ENCODE assay signal across 24 cellular contexts in genomic region chrX:311156-312129, GRCh38. TPM values are rescaled to one million over a fixed set of nuclear protein-coding genes. Genes with fewer than 3 reads are reported as not detected.
A peak's percentile ranks its signal among the peaks of the same experiment; 100 is the strongest.
DNase-seq lines count a peak whose midpoint lies in the region; ATAC-seq and TF ChIP-seq lines count a peak whose summit lies in the region.
"Had no signal": no experiment of that assay in that cellular context is flagged by ENCODE, and none has a peak within 500 bp of the region (broad histone marks: within the 10 kb centered on the region; RNA-seq: fewer than 3 reads in every experiment).

No MANE protein-coding gene starts in this region.

- TF ChIP-seq CTCF in endothelial cell (IDR thresholded peaks at IDR 0.05; ENCODE audit: unreplicated experiment) (no peak), GM23338 (conservative IDR thresholded peaks at IDR 0.05; ENCODE audit: low read depth in 2 of 2) (no peak)

- H3K27me3 ChIP-seq in GM23338 (ENCODE audit: insufficient read depth): no peaks in the 10 kb centered on the region
- H3K27me3 ChIP-seq: MG63, vagina had no signal

- peaks cover 18% of the 10 kb centered on the region for H3F3A ChIP-seq in GM23338 (replicated peaks; ENCODE audit: low read depth)

- H2AFZ ChIP-seq in GM23338: no peak overlapping the region

- DNase-seq in activated naive CD8-positive, alpha-beta T cell treated with anti-CD3 and anti-CD28 coated beads, Interleukin-2, amount 10 ng/mL, durations not matched to agents 7 days and 5 days: no peak
- no peak for DNase-seq in activated naive CD8-positive, alpha-beta T cell treated with anti-CD3 and anti-CD28 coated beads for 36 hours
- no peak for DNase-seq in endothelial cell (ENCODE audit: low spot score)
- DNase-seq in memory B cell (ENCODE audit: low spot score in 2 of 2): no peak
- no peak for DNase-seq in stimulated activated naive B cell treated with anti-CD40 and anti-IgM and Interleukin-4, amounts not matched to agents 10 μg/mL and 1 μg/mL and 100 μg/mL, for 72 hours
- DNase-seq in erythroblast (lab: John Stamatoyannopoulos, UW): no peak
- no peak for DNase-seq in GM23338 (ENCODE audit: low spot score)
- no peak for DNase-seq in central memory CD4-positive, alpha-beta T cell
- DNase-seq: activated CD4-positive, alpha-beta memory T cell treated with anti-CD3 and anti-CD28 coated beads for 36 hours; activated T-cell treated with anti-CD3 and anti-CD28 coated beads, Interleukin-2, amount 50 U/mL, for 24 hours; Calu3; foreskin melanocyte; HCEC 1CT; MG63; NCI-H1436; NCI-H526; occipital lobe; SHP77; stimulated activated CD4-positive, alpha-beta T cell treated with anti-CD3 and anti-CD28 coated beads, Interleukin-2, amount 100 ng/mL, for 24 hours; T-cell had no signal

- ATAC-seq in activated naive CD8-positive, alpha-beta T cell treated with anti-CD3 and anti-CD28 coated beads, Interleukin-2, amount 10 ng/mL, durations not matched to agents 7 days and 5 days (ENCODE audit: low read depth): no peak
- ATAC-seq in memory B cell (ENCODE audit: low read depth): no peak
- ATAC-seq in stimulated activated naive B cell treated with anti-CD40 and anti-IgM and Interleukin-4, amounts not matched to agents 10 μg/mL and 1 μg/mL and 100 μg/mL, for 72 hours (replicated peaks): no peak
- ATAC-seq in GM23338: no peak

- H3K36me3 ChIP-seq in GM23338 (ENCODE audit: insufficient read depth): peaks cover 18% of the 10 kb centered on the region

- H3K4me1 ChIP-seq in GM23338 (ENCODE audit: insufficient read depth): no peaks in the 10 kb centered on the region
- H3K4me1 ChIP-seq: A549, vagina had no signal

- peaks cover 5% of the 10 kb centered on the region for H3K4me1 Mint-ChIP-seq in activated naive CD8-positive, alpha-beta T cell treated with anti-CD3 and anti-CD28 coated beads, Interleukin-2, amount 10 ng/mL, durations not matched to agents 7 days and 5 days
- no peaks in the 10 kb centered on the region for H3K4me1 Mint-ChIP-seq in activated naive CD8-positive, alpha-beta T cell treated with anti-CD3 and anti-CD28 coated beads for 36 hours
- H3K4me1 Mint-ChIP-seq in endothelial cell (ENCODE audit: unreplicated experiment) (no peaks in the 10 kb centered on the region), memory B cell (no peaks in the 10 kb centered on the region), GM23338 (no peaks in the 10 kb centered on the region; the same call in 2 of the 3 replicates)
- H3K4me1 Mint-ChIP-seq in stimulated activated naive B cell treated with anti-CD40 and anti-IgM and Interleukin-4, amounts not matched to agents 10 μg/mL and 1 μg/mL and 100 μg/mL, for 72 hours: no peaks in the 10 kb centered on the region
- H3K4me1 Mint-ChIP-seq: activated naive CD4-positive, alpha-beta T cell treated with anti-CD3 and anti-CD28 coated beads, Interleukin-2, amount 50 U/mL, for 24 hours; T-cell had no signal

- TF ChIP-seq POLR2A in erythroblast (IDR thresholded peaks at IDR 0.05; ENCODE audit: low read length): no peak

- peaks cover 22% of the 10 kb centered on the region for H3K36me3 Mint-ChIP-seq in activated naive CD8-positive, alpha-beta T cell treated with anti-CD3 and anti-CD28 coated beads, Interleukin-2, amount 10 ng/mL, durations not matched to agents 7 days and 5 days
- H3K36me3 Mint-ChIP-seq in activated naive CD8-positive, alpha-beta T cell treated with anti-CD3 and anti-CD28 coated beads for 36 hours: peaks cover 26% of the 10 kb centered on the region
- H3K36me3 Mint-ChIP-seq in endothelial cell (ENCODE audit: low read depth, unreplicated experiment) (peaks cover 35% of the 10 kb centered on the region), memory B cell (peaks cover 32% of the 10 kb centered on the region), GM23338 (ENCODE audit: low read depth) (peaks cover 63% of the 10 kb centered on the region)
- H3K36me3 Mint-ChIP-seq in stimulated activated naive B cell treated with anti-CD40 and anti-IgM and Interleukin-4, amounts not matched to agents 10 μg/mL and 1 μg/mL and 100 μg/mL, for 72 hours: peaks cover 42 to 50% of the 10 kb centered on the region in 2 donors

- H3K79me2 ChIP-seq in GM23338 (replicated peaks; ENCODE audit: insufficient read depth): 0 out of 2 replicates have a peak, but pooled peaks cover 4% of the 10 kb centered on the region

- H3K4me3 Mint-ChIP-seq in activated naive CD8-positive, alpha-beta T cell treated with anti-CD3 and anti-CD28 coated beads, Interleukin-2, amount 10 ng/mL, durations not matched to agents 7 days and 5 days: no peak overlapping the region
- no peak overlapping the region for H3K4me3 Mint-ChIP-seq in activated naive CD8-positive, alpha-beta T cell treated with anti-CD3 and anti-CD28 coated beads for 36 hours
- H3K4me3 Mint-ChIP-seq in endothelial cell (ENCODE audit: unreplicated experiment) (peak overlapping the region; percentile 62), memory B cell (peak overlapping the region; percentile 3), GM23338 (no peak overlapping the region)
- peak overlapping the region in 1 of 2 donors; percentile 1 for H3K4me3 Mint-ChIP-seq in stimulated activated naive B cell treated with anti-CD40 and anti-IgM and Interleukin-4, amounts not matched to agents 10 μg/mL and 1 μg/mL and 100 μg/mL, for 72 hours
- H3K4me3 Mint-ChIP-seq: activated CD4-positive, alpha-beta memory T cell treated with anti-CD3 and anti-CD28 coated beads for 36 hours; activated naive CD4-positive, alpha-beta T cell treated with anti-CD3 and anti-CD28 coated beads, Interleukin-2, amount 50 U/mL, for 24 hours; activated T-cell treated with anti-CD3 and anti-CD28 coated beads, Interleukin-2, amount 50 U/mL, for 24 hours; T-cell had no signal

- H3K27ac ChIP-seq in GM23338 (ENCODE audit: low read depth): no peak overlapping the region
- H3K27ac ChIP-seq: A549, vagina, VCaP had no signal

- no peaks in the 10 kb centered on the region for H3K27me3 Mint-ChIP-seq in activated naive CD8-positive, alpha-beta T cell treated with anti-CD3 and anti-CD28 coated beads, Interleukin-2, amount 10 ng/mL, durations not matched to agents 7 days and 5 days
- no peaks in the 10 kb centered on the region for H3K27me3 Mint-ChIP-seq in activated naive CD8-positive, alpha-beta T cell treated with anti-CD3 and anti-CD28 coated beads for 36 hours
- H3K27me3 Mint-ChIP-seq in endothelial cell (ENCODE audit: unreplicated experiment) (peaks cover 10% of the 10 kb centered on the region), memory B cell (no peaks in the 10 kb centered on the region), GM23338 (ENCODE audit: insufficient read depth, low read depth, poor library complexity) (peaks cover 17% of the 10 kb centered on the region)
- no peaks in the 10 kb centered on the region for H3K27me3 Mint-ChIP-seq in stimulated activated naive B cell treated with anti-CD40 and anti-IgM and Interleukin-4, amounts not matched to agents 10 μg/mL and 1 μg/mL and 100 μg/mL, for 72 hours
- H3K27me3 Mint-ChIP-seq: activated CD4-positive, alpha-beta memory T cell treated with anti-CD3 and anti-CD28 coated beads for 36 hours; activated naive CD4-positive, alpha-beta T cell treated with anti-CD3 and anti-CD28 coated beads, Interleukin-2, amount 50 U/mL, for 24 hours; activated T-cell treated with anti-CD3 and anti-CD28 coated beads, Interleukin-2, amount 50 U/mL, for 24 hours; T-cell had no signal

- POLR2A ChIA-PET in activated naive CD8-positive, alpha-beta T cell treated with anti-CD3 and anti-CD28 coated beads, Interleukin-2, amount 10 ng/mL, durations not matched to agents 7 days and 5 days (lab: Charles Lee): no interaction called here

- no peak overlapping the region for H3K4me3 ChIP-seq in GM23338
- H3K4me3 ChIP-seq: A549, MG63, vagina had no signal

- peaks cover 7% of the 10 kb centered on the region for H4K20me1 ChIP-seq in GM23338 (replicated peaks; ENCODE audit: insufficient read depth)

- no peaks in the 10 kb centered on the region for H3K9me2 ChIP-seq in GM23338 (ENCODE audit: insufficient read depth)

- H3K27ac Mint-ChIP-seq in activated naive CD8-positive, alpha-beta T cell treated with anti-CD3 and anti-CD28 coated beads, Interleukin-2, amount 10 ng/mL, durations not matched to agents 7 days and 5 days: peak overlapping the region; percentile 67
- no peak overlapping the region for H3K27ac Mint-ChIP-seq in activated naive CD8-positive, alpha-beta T cell treated with anti-CD3 and anti-CD28 coated beads for 36 hours
- H3K27ac Mint-ChIP-seq in endothelial cell (ENCODE audit: unreplicated experiment) (peak overlapping the region; percentile 39), memory B cell (no peak overlapping the region), GM23338 (no peak overlapping the region)
- peak overlapping the region; percentile 49 for H3K27ac Mint-ChIP-seq in stimulated activated naive B cell treated with anti-CD40 and anti-IgM and Interleukin-4, amounts not matched to agents 10 μg/mL and 1 μg/mL and 100 μg/mL, for 72 hours
- H3K27ac Mint-ChIP-seq: activated CD4-positive, alpha-beta memory T cell treated with anti-CD3 and anti-CD28 coated beads for 36 hours; activated naive CD4-positive, alpha-beta T cell treated with anti-CD3 and anti-CD28 coated beads, Interleukin-2, amount 50 U/mL, for 24 hours; activated T-cell treated with anti-CD3 and anti-CD28 coated beads, Interleukin-2, amount 50 U/mL, for 24 hours; T-cell had no signal

- H3K4me2 ChIP-seq in GM23338: no peak overlapping the region
- H3K4me2 ChIP-seq: A549 had no signal

- H3K9me3 Mint-ChIP-seq in activated naive CD8-positive, alpha-beta T cell treated with anti-CD3 and anti-CD28 coated beads, Interleukin-2, amount 10 ng/mL, durations not matched to agents 7 days and 5 days: no peaks in the 10 kb centered on the region
- no peaks in the 10 kb centered on the region for H3K9me3 Mint-ChIP-seq in activated naive CD8-positive, alpha-beta T cell treated with anti-CD3 and anti-CD28 coated beads for 36 hours
- H3K9me3 Mint-ChIP-seq in endothelial cell (ENCODE audit: unreplicated experiment): no peaks in the 10 kb centered on the region
- no peaks in the 10 kb centered on the region for H3K9me3 Mint-ChIP-seq in memory B cell
- no peaks in the 10 kb centered on the region for H3K9me3 Mint-ChIP-seq in stimulated activated naive B cell treated with anti-CD40 and anti-IgM and Interleukin-4, amounts not matched to agents 10 μg/mL and 1 μg/mL and 100 μg/mL, for 72 hours
- H3K9me3 Mint-ChIP-seq in GM23338: peaks cover 5% of the 10 kb centered on the region; the same call in 1 of the 3 replicates
- H3K9me3 Mint-ChIP-seq: activated CD4-positive, alpha-beta memory T cell treated with anti-CD3 and anti-CD28 coated beads for 36 hours; activated naive CD4-positive, alpha-beta T cell treated with anti-CD3 and anti-CD28 coated beads, Interleukin-2, amount 50 U/mL, for 24 hours; activated T-cell treated with anti-CD3 and anti-CD28 coated beads, Interleukin-2, amount 50 U/mL, for 24 hours; T-cell had no signal

RNA-seq across cellular contexts. Expression of gene GTPBP6, which starts 7.2 kb away (rescaled TPM):
- 10 to 100 TPM; 63.1 to 64.5 TPM for total RNA-seq in activated naive CD8-positive, alpha-beta T cell treated with anti-CD3 and anti-CD28 coated beads, Interleukin-2, amount 10 ng/mL, durations not matched to agents 7 days and 5 days
- total RNA-seq in activated naive CD8-positive, alpha-beta T cell treated with anti-CD3 and anti-CD28 coated beads for 36 hours: 10 to 100 TPM; 70.5 to 71.7 TPM
- 47.2 TPM for total RNA-seq in endothelial cell (ENCODE audit: unreplicated experiment)
- total RNA-seq in GM23338 (2014; rRNA removed; shearing (Covaris generic)): 57.4 and 66.8 TPM in 2 replicates
- 41.4 and 43.6 TPM in 2 replicates for polyA plus RNA-seq in GM23338 (2016; fragmentation: Nextera tagmentation; extraction: Ambion mirVana)

RNA-seq across cellular contexts. Expression of gene PLCXD1, which starts 30.3 kb away (rescaled TPM):
- total RNA-seq in activated naive CD8-positive, alpha-beta T cell treated with anti-CD3 and anti-CD28 coated beads, Interleukin-2, amount 10 ng/mL, durations not matched to agents 7 days and 5 days: 10 to 100 TPM; 57.3 to 61.2 TPM
- total RNA-seq in activated naive CD8-positive, alpha-beta T cell treated with anti-CD3 and anti-CD28 coated beads for 36 hours: 10 to 100 TPM; 43.1 to 43.8 TPM
- 21.7 TPM for total RNA-seq in endothelial cell (ENCODE audit: unreplicated experiment)
- total RNA-seq in GM23338 (2014; rRNA removed; shearing (Covaris generic)): 95.9 and 112 TPM in 2 replicates
- polyA plus RNA-seq in GM23338 (2016; fragmentation: Nextera tagmentation; extraction: Ambion mirVana): 48.7 and 50.9 TPM in 2 replicates

Comparison
In these comparisons a context has a peak if more than half of its experiments do, and no peak if none do; other contexts are left out.
1. H3K27ac Mint-ChIP-seq: peak in activated naive CD8-positive, alpha-beta T cell treated with anti-CD3 and anti-CD28 coated beads, Interleukin-2, amount 10 ng/mL, durations not matched to agents 7 days and 5 days (single experiment), endothelial cell (single experiment) and stimulated activated naive B cell treated with anti-CD40 and anti-IgM and Interleukin-4, amounts not matched to agents 10 μg/mL and 1 μg/mL and 100 μg/mL, for 72 hours (single experiment); none in activated naive CD8-positive, alpha-beta T cell treated with anti-CD3 and anti-CD28 coated beads for 36 hours (single experiment), memory B cell (single experiment) and GM23338 (single experiment).
2. H3K4me3 Mint-ChIP-seq: peak in endothelial cell (single experiment) and memory B cell (single experiment); none in activated naive CD8-positive, alpha-beta T cell treated with anti-CD3 and anti-CD28 coated beads, Interleukin-2, amount 10 ng/mL, durations not matched to agents 7 days and 5 days (single experiment), activated naive CD8-positive, alpha-beta T cell treated with anti-CD3 and anti-CD28 coated beads for 36 hours (single experiment) and GM23338 (single experiment).